8 cellular contexts compared by ENCODE assay signal in genomic region chr11:60951909-60952741, GRCh38. TPM values are rescaled to one million over a fixed set of nuclear protein-coding genes. Genes with fewer than 3 reads are reported as not detected.
DNase-seq lines count a peak whose midpoint lies in the region; ATAC-seq and TF ChIP-seq lines count a peak whose summit lies in the region.

Gene SLC15A3, minus strand, starts transcription at chr11:60952176. Its CDS starts 625 bp downstream, at chr11:60951551.

- ATAC-seq in GM19463 (IDR thresholded peaks at IDR 0.05; ENCODE audit: unreplicated experiment), result peak; percentile 62
- peak; percentile 76 for ATAC-seq in HG03521 (IDR thresholded peaks at IDR 0.05; ENCODE audit: unreplicated experiment)

- H3K36me3 Mint-ChIP-seq in Calu3 (ENCODE audit: insufficient read depth, unreplicated experiment) (peaks cover 4% of the 10 kb centered on the region), nephron progenitor cell (ENCODE audit: low read depth) (no peaks in the 10 kb centered on the region)
- H3K36me3 Mint-ChIP-seq in activated CD4-positive, alpha-beta memory T cell treated with anti-CD3 and anti-CD28 coated beads, Interleukin-2, amount 10 ng/mL, durations not matched to agents 7 days and 5 days (ENCODE audit: low read depth), result no peaks in the 10 kb centered on the region

- no TSS peak for BruUV-seq in Calu3 (replicated peaks; lab: Mats Ljungman, UMichigan)

- H3K4me3 Mint-ChIP-seq in Calu3 (ENCODE audit: low read depth, unreplicated experiment) (peak within 1 kb of the TSS; percentile 65), nephron progenitor cell (peak within 1 kb of the TSS; percentile 68)
- H3K4me3 Mint-ChIP-seq in activated CD4-positive, alpha-beta memory T cell treated with anti-CD3 and anti-CD28 coated beads, Interleukin-2, amount 10 ng/mL, durations not matched to agents 7 days and 5 days, result peak within 1 kb of the TSS; percentile 44

- H3K27me3 Mint-ChIP-seq in Calu3 (ENCODE audit: unreplicated experiment) (peaks cover 7% of the 10 kb centered on the region), nephron progenitor cell (ENCODE audit: low read depth, poor library complexity) (peaks cover 65% of the 10 kb centered on the region)
- peaks cover 40% of the 10 kb centered on the region for H3K27me3 Mint-ChIP-seq in activated CD4-positive, alpha-beta memory T cell treated with anti-CD3 and anti-CD28 coated beads, Interleukin-2, amount 10 ng/mL, durations not matched to agents 7 days and 5 days

- DNase-seq in Calu3 (no peak), fibroblast of villous mesenchyme (ENCODE audit: low read depth) (peak; percentile 69), nephron progenitor cell (peak; percentile 46), NCI-H2107 treated with DMSO at 0.1 percent for 48 hours (lab: John Stamatoyannopoulos, UW; ENCODE audit: unreplicated experiment) (no peak), DMS53 treated with DMSO at 0.1 percent for 48 hours (lab: John Stamatoyannopoulos, UW; ENCODE audit: unreplicated experiment) (no peak)
- DNase-seq in activated CD4-positive, alpha-beta memory T cell treated with anti-CD3 and anti-CD28 coated beads, Interleukin-2, amount 10 ng/mL, durations not matched to agents 7 days and 5 days, result peak; percentile 29

- no peak for TF ChIP-seq CTCF in Calu3 (IDR thresholded peaks at IDR 0.05; ENCODE audit: unreplicated experiment)
- TF ChIP-seq CTCF in fibroblast of villous mesenchyme (IDR thresholded peaks at IDR 0.05; ENCODE audit: insufficient read depth, low read depth, low read length), result no peak
- TF ChIP-seq CTCF in nephron progenitor cell (IDR thresholded peaks at IDR 0.05), result no peak

- H3K9me3 Mint-ChIP-seq in Calu3 (ENCODE audit: low read depth, unreplicated experiment) (no peaks in the 10 kb centered on the region), nephron progenitor cell (no peaks in the 10 kb centered on the region)
- H3K9me3 Mint-ChIP-seq in activated CD4-positive, alpha-beta memory T cell treated with anti-CD3 and anti-CD28 coated beads, Interleukin-2, amount 10 ng/mL, durations not matched to agents 7 days and 5 days, result no peaks in the 10 kb centered on the region

- peak within 1 kb of the TSS; percentile 63 for H3K4me3 ChIP-seq in fibroblast of villous mesenchyme (ENCODE audit: low read depth, low read length)

- CTCF ChIA-PET in Calu3 (lab: Charles Lee), result no interaction called here
- CTCF ChIA-PET in activated CD4-positive, alpha-beta memory T cell treated with anti-CD3 and anti-CD28 coated beads, Interleukin-2, amount 10 ng/mL, durations not matched to agents 7 days and 5 days (lab: Charles Lee), result no interaction called here

- POLR2A ChIA-PET in activated CD4-positive, alpha-beta memory T cell treated with anti-CD3 and anti-CD28 coated beads, Interleukin-2, amount 10 ng/mL, durations not matched to agents 7 days and 5 days (lab: Charles Lee), result no interaction called here

- H3K4me1 Mint-ChIP-seq in Calu3 (ENCODE audit: low read depth, unreplicated experiment) (peaks cover 8% of the 10 kb centered on the region), nephron progenitor cell (peaks cover 57% of the 10 kb centered on the region)
- peaks cover 17% of the 10 kb centered on the region for H3K4me1 Mint-ChIP-seq in activated CD4-positive, alpha-beta memory T cell treated with anti-CD3 and anti-CD28 coated beads, Interleukin-2, amount 10 ng/mL, durations not matched to agents 7 days and 5 days

- intact Hi-C loops in Calu3 (cut with micrococcal nuclease; ENCODE audit: unreplicated experiment), result no loop called here

- H3K27ac Mint-ChIP-seq in Calu3 (ENCODE audit: unreplicated experiment) (peak within 1 kb of the TSS; percentile 53), nephron progenitor cell (peak within 1 kb of the TSS; percentile 50)
- peak within 1 kb of the TSS; percentile 2 for H3K27ac Mint-ChIP-seq in activated CD4-positive, alpha-beta memory T cell treated with anti-CD3 and anti-CD28 coated beads, Interleukin-2, amount 10 ng/mL, durations not matched to agents 7 days and 5 days

RNA-seq across cellular contexts. Expression of gene SLC15A3, which starts in this region (rescaled TPM):
- 6.8 and 12.4 TPM in 2 replicates for total RNA-seq in Calu3 (2022)
- 1 to 10 TPM in 1 of 2 experiments, under 1 TPM in 1; 0.28 to 1.0 TPM for total RNA-seq in activated CD4-positive, alpha-beta memory T cell treated with anti-CD3 and anti-CD28 coated beads, Interleukin-2, amount 10 ng/mL, durations not matched to agents 7 days and 5 days
- 13.0 and 15.5 TPM in 2 replicates for total RNA-seq in fibroblast of villous mesenchyme

Comparison
In these comparisons a context has a peak if more than half of its experiments do, and no peak if none do; other contexts are left out.
1. DNase-seq: peak in activated CD4-positive, alpha-beta memory T cell treated with anti-CD3 and anti-CD28 coated beads, Interleukin-2, amount 10 ng/mL, durations not matched to agents 7 days and 5 days (single experiment), fibroblast of villous mesenchyme (single experiment) and nephron progenitor cell (single experiment); none in Calu3 (single experiment), NCI-H2107 treated with DMSO at 0.1 percent for 48 hours (single experiment) and DMS53 treated with DMSO at 0.1 percent for 48 hours (single experiment).
2. H3K27ac Mint-ChIP-seq: peak in every context shown above with its lines; median percentile 53 in Calu3; 50 in nephron progenitor cell; 2 in activated CD4-positive, alpha-beta memory T cell treated with anti-CD3 and anti-CD28 coated beads, Interleukin-2, amount 10 ng/mL, durations not matched to agents 7 days and 5 days.
3. Peak in every context shown above with its lines, with median percentiles within 50 percentile points of each other: H3K4me3 Mint-ChIP-seq.